Comparison of ENCODE assay signal across 9 cellular contexts in genomic region chr15:99683000-99683670, GRCh38. TPM values are rescaled to one million over a fixed set of nuclear protein-coding genes. Genes with fewer than 3 reads are reported as not detected.
DNase-seq lines count a peak whose midpoint lies in the region; ATAC-seq, FAIRE-seq and TF ChIP-seq lines count a peak whose summit lies in the region.
"Had no signal": no experiment of that assay in that cellular context is flagged by ENCODE, and none has a peak within 500 bp of the region (broad histone marks: within the 10 kb centered on the region; RNA-seq: fewer than 3 reads in every experiment).

No MANE protein-coding gene starts in this region.

- H3K4me1 ChIP-seq in A549 = peaks cover 9% of the 10 kb centered on the region; the same call in 2 of the 3 replicates

- ATAC-seq in A549 (no peak), HG03571 (IDR thresholded peaks at IDR 0.05; ENCODE audit: unreplicated experiment) (peak; percentile 67), HG02884 (IDR thresholded peaks at IDR 0.05; ENCODE audit: unreplicated experiment) (no peak)
- ATAC-seq: Panc1 had no signal

- no peak overlapping the region for H3K4me2 ChIP-seq in A549

- no peak for TF ChIP-seq EP300 in A549 (IDR thresholded peaks at IDR 0.05)

- no peak for TF ChIP-seq POLR2A in A549 (IDR thresholded peaks at IDR 0.05; ENCODE audit: low read length)

- FAIRE-seq in A549 (lab: Jason Lieb, UNC) = peak; percentile 36

- peaks cover 5% of the 10 kb centered on the region for H3K36me3 ChIP-seq in brain microvascular endothelial cell (replicated peaks)

- H3K4me3 ChIP-seq in A549 (no peak overlapping the region), brain microvascular endothelial cell (ENCODE audit: low read depth, low read length) (no peak overlapping the region)

- no peak for TF ChIP-seq RAD21 in A549 (conservative IDR thresholded peaks at IDR 0.05 in 1 of 2, IDR thresholded peaks at IDR 0.05 in 1 of 2)

- no peaks in the 10 kb centered on the region for H3K27me3 ChIP-seq in brain microvascular endothelial cell (replicated peaks)

- POLR2A ChIA-PET in A549 (lab: Yijun Ruan, JAX) = interaction anchor here (1.0 kb wide), 1 partner anchor 273 kb away, joined by 3 read pairs; no protein-coding TSS in a partner anchor

- no peak overlapping the region for H3K27ac ChIP-seq in A549
- H3K27ac ChIP-seq in brain microvascular endothelial cell = peak overlapping the region; percentile 80

- WGBS in A549 (ENCODE audit: missing lambda C conversion rate) = 88% methylated on average over 9 of the region's 9 CpGs

- in situ Hi-C loops in brain microvascular endothelial cell (cut with HindIII; ENCODE audit: low pct_ligation_motif_present, low sequenced_read_pairs) = no loop called here

- CTCF ChIA-PET in A549 (lab: Yijun Ruan, JAX) = interaction anchor here (3.3 kb wide), 1 partner anchor 21 kb away, joined by 14 read pairs; no protein-coding TSS in a partner anchor

- H3K9me3 ChIP-seq in A549 = peaks cover 13% of the 10 kb centered on the region

- TF ChIP-seq CTCF in A549 (IDR thresholded peaks at IDR 0.05) (no peak), brain microvascular endothelial cell (IDR thresholded peaks at IDR 0.05; ENCODE audit: low read depth, low read length, missing control alignments) (no peak)

- DNase-seq in A549 (ENCODE audit: low read depth in 1 of 2, low spot score in 1 of 2) (no peak), brain microvascular endothelial cell (no peak), lung microvascular endothelial cell (ENCODE audit: low read depth in 2 of 2) (peak; percentile 81 to 95), GDM1 (lab: John Stamatoyannopoulos, UW) (no peak), DMS153 (lab: John Stamatoyannopoulos, UW) (no peak)
- no peak for DNase-seq in stimulated activated CD4-positive, alpha-beta T cell treated with anti-CD3 and anti-CD28 coated beads, Interleukin-4, amount 100 ng/mL, for 1 hour

TF ChIP-seq in A549, 52 proteins besides CTCF, POLR2A, EP300 and RAD21:
- TF ChIP-seq USF2 (IDR thresholded peaks at IDR 0.05) = no peak
- no peak for TF ChIP-seq MAFK (IDR thresholded peaks at IDR 0.05; ENCODE audit: partially characterized antibody)
- no peak for TF ChIP-seq CHD2 (IDR thresholded peaks at IDR 0.05; ENCODE audit: low read length, partially characterized antibody)
- no peak for TF ChIP-seq JUN (IDR thresholded peaks at IDR 0.05)
- no peak for TF ChIP-seq TP53 (CRISPR knock-in tag; IDR thresholded peaks at IDR 0.05)

RNA-seq across cellular contexts. Expression of gene LYSMD4, which starts 50.1 kb away (rescaled TPM):
- polyA plus RNA-seq in A549 (2011; rRNA removed) (3.8 TPM in 2 replicates), A549 (2017; fragmentation: RNase III; extraction: RNeasy Plus Mini Kit Qiagen cat#74134 plus additional on column Dnase treatment) (5.4 to 6.0 TPM (median 6.0 TPM) in 3 replicates)
- 4.8 and 5.6 TPM in 2 replicates for polyA plus RNA-seq in A549 (2012; cell fraction: cytosol; rRNA removed)
- 12.3 and 18.5 TPM in 2 replicates for polyA plus RNA-seq in A549 (2012; cell fraction: nucleus; rRNA removed)
- 5.5 and 5.9 TPM in 2 replicates for polyA minus RNA-seq in A549 (2011; rRNA and poly(A)+ RNA removed)
- 3.7 and 5.6 TPM in 2 replicates for total RNA-seq in lung microvascular endothelial cell

Comparison
In these comparisons a context has a peak if more than half of its experiments do, and no peak if none do; other contexts are left out.
1. DNase-seq: peak in lung microvascular endothelial cell (2 of 2); none in A549 (0 of 2), brain microvascular endothelial cell (single experiment), GDM1 (single experiment), DMS153 (single experiment) and stimulated activated CD4-positive, alpha-beta T cell treated with anti-CD3 and anti-CD28 coated beads, Interleukin-4, amount 100 ng/mL, for 1 hour (single experiment).